ENCODE assay signal across 11 cellular contexts in the genomic region with DNA sequence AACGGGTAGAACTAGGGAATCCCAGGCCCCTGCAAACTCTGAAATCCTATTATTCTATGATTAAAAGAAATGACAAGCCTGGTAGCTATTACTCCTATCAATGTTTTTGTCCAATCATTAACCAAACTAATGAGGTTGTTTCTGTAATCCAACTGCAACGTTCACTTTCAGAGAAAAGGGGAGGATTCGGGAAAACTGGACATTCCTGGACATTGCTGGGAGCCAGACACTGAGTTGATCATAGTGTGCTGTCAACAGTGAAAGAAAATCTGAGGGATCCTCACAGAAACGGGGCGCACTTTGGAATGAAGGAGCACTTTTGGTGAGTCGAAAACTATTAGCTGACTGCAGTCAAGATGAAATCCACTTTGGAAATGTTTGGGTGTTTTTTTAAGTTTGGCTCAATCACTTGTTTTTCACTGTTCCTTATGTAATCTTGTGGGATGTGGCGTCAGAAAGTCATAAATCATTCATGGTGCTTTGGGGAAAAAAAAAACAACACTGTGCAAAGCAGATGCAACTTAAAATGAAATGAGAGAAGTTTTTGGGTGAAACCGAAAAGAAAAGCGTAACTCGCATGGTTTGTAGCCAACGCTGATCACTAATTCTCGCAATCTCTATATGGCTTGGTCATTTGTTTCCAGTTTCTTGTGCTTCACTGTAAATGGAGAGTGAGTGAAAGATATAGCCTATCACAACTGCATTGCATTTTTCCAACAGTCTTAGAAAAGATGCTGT. TPM values are rescaled to one million over a fixed set of nuclear protein-coding genes. Genes with fewer than 3 reads are reported as not detected.
A peak's percentile ranks its signal among the peaks of the same experiment; 100 is the strongest.
DNase-seq lines count a peak whose midpoint lies in the region; ATAC-seq and TF ChIP-seq lines count a peak whose summit lies in the region.
"Had no signal": no experiment of that assay in that cellular context is flagged by ENCODE, and none has a peak within 500 bp of the region (broad histone marks: within the 10 kb centered on the region; RNA-seq: fewer than 3 reads in every experiment).

No MANE protein-coding gene starts in this region.

- no peaks in the 10 kb centered on the region for H3K36me3 ChIP-seq in H7 (replicated peaks; ENCODE audit: control insufficient read depth, insufficient read depth, low read length)
- H3K36me3 ChIP-seq: SJSA1 had no signal

- peak; percentile 92 for ATAC-seq in GM19452 (IDR thresholded peaks at IDR 0.05; ENCODE audit: unreplicated experiment)
- ATAC-seq in HG03159 (IDR thresholded peaks at IDR 0.05; ENCODE audit: unreplicated experiment): peak; percentile 70
- ATAC-seq: activated naive CD8-positive, alpha-beta T cell treated with anti-CD3 and anti-CD28 coated beads, Interleukin-2, amount 50 U/mL, for 24 hours had no signal

- no peaks in the 10 kb centered on the region for H3K27me3 ChIP-seq in H7 (ENCODE audit: control insufficient read depth, insufficient read depth, low read length)
- H3K27me3 ChIP-seq: SJSA1 had no signal

- no peak for TF ChIP-seq CTCF in AG09309 (IDR thresholded peaks at IDR 0.05; ENCODE audit: control insufficient read depth, insufficient read depth, low read depth, low read length, missing control alignments)
- no peak for TF ChIP-seq CTCF in foreskin fibroblast (IDR thresholded peaks at IDR 0.05; ENCODE audit: low read depth, low read length)

- peak; percentile 50 for DNase-seq in AG09309 (ENCODE audit: low read depth)
- peak; percentile 23 to 40 for DNase-seq in foreskin fibroblast
- no peak for DNase-seq in effector CD4-positive, alpha-beta T cell
- no peak for DNase-seq in midbrain (lab: John Stamatoyannopoulos, UW)
- DNase-seq in H7: no peak
- DNase-seq in NCI-H187 treated with DMSO at 0.1 percent for 48 hours (lab: John Stamatoyannopoulos, UW): no peak
- DNase-seq: activated naive CD8-positive, alpha-beta T cell treated with anti-CD3 and anti-CD28 coated beads, Interleukin-2, amount 50 U/mL, for 24 hours; CD4-positive, CD25-positive, alpha-beta regulatory T cell had no signal

- H3K4me3 ChIP-seq in AG09309 (ENCODE audit: control insufficient read depth, low read depth, low read length) (no peak overlapping the region), foreskin fibroblast (ENCODE audit: low read depth in 1 of 2, low read length in 2 of 2) (no peak overlapping the region), H7 (ENCODE audit: insufficient read depth, low read depth, low read length) (no peak overlapping the region)
- H3K4me3 ChIP-seq: SJSA1 had no signal

RNA-seq across cellular contexts. Expression of a gene that starts 51.2 kb away (rescaled TPM):
- 0.14 TPM in 1 of 2 replicates, not detected in the other for total RNA-seq in H7 (2014; rRNA removed; shearing (Covaris generic))
- total RNA-seq: CD4-positive, CD25-positive, alpha-beta regulatory T cell had no signal

Comparison
In these comparisons a context has a peak if more than half of its experiments do, and no peak if none do; other contexts are left out.
1. DNase-seq: peak in AG09309 (single experiment) and foreskin fibroblast (2 of 2); none in effector CD4-positive, alpha-beta T cell (single experiment), midbrain (single experiment), H7 (single experiment) and NCI-H187 treated with DMSO at 0.1 percent for 48 hours (single experiment).